Comparison of ENCODE assay signal across 13 cellular contexts in genomic region chr15:72912121-72912520, GRCh38.
DNase-seq lines count a peak whose midpoint lies in the region; ATAC-seq and TF ChIP-seq lines count a peak whose summit lies in the region.
"Had no signal": no experiment of that assay in that cellular context is flagged by ENCODE, and none has a peak within 500 bp of the region (broad histone marks: within the 10 kb centered on the region; RNA-seq: fewer than 3 reads in every experiment).

No MANE protein-coding gene starts in this region.

- no peak for TF ChIP-seq RAD21 in IMR-90 (IDR thresholded peaks at IDR 0.05; ENCODE audit: low read length)

- H3K27ac ChIP-seq in IMR-90 (ENCODE audit: insufficient read depth, low read length), result no peak overlapping the region
- peak overlapping the region; percentile 0 to 48 (median 41) for H3K27ac ChIP-seq in transverse colon
- no peak overlapping the region for H3K27ac ChIP-seq in mesenchymal stem cell (ENCODE audit: low read length, poor library complexity, severe bottlenecking)
- H3K27ac ChIP-seq: 22Rv1, HL-60 had no signal

- peaks cover 4% of the 10 kb centered on the region for H3K9me1 ChIP-seq in IMR-90 (ENCODE audit: insufficient read depth, low read length)

- H3K23ac ChIP-seq in IMR-90 (ENCODE audit: low read depth, low read length) (no peak overlapping the region), mesenchymal stem cell (ENCODE audit: low read length in 2 of 2) (no peak overlapping the region)

- H2BK15ac ChIP-seq in IMR-90 (ENCODE audit: low read depth, low read length) (no peak overlapping the region), mesenchymal stem cell (ENCODE audit: low read depth, poor library complexity, severe bottlenecking) (no peak overlapping the region)

- in situ Hi-C loops in IMR-90 (cut with MboI; ENCODE audit: low sequenced_read_pairs) (no loop called here), transverse colon (cut with MboI; ENCODE audit: low pct_ligation_motif_present in 1 of 4, low pct_unique_long_range_greater_than_20kb in 1 of 4, low sequenced_read_pairs in 3 of 4) (no loop called here)

- H3K18ac ChIP-seq in IMR-90 (ENCODE audit: low read depth, low read length) (no peak overlapping the region), mesenchymal stem cell (ENCODE audit: low read depth in 1 of 2, low read length in 2 of 2) (no peak overlapping the region)

- TF ChIP-seq CTCF in IMR-90 (conservative IDR thresholded peaks at IDR 0.05; ENCODE audit: low read depth, low read length), result no peak
- no peak for TF ChIP-seq CTCF in choroid plexus epithelial cell (conservative IDR thresholded peaks at IDR 0.05; ENCODE audit: low read depth, low read length)
- TF ChIP-seq CTCF in transverse colon (IDR thresholded peaks at IDR 0.05), result no peak

- H3K4ac ChIP-seq in IMR-90 (ENCODE audit: low read depth, low read length), result no peak overlapping the region
- H3K4ac ChIP-seq in mesenchymal stem cell (ENCODE audit: low read depth in 1 of 2, low read length in 2 of 2), result no peak overlapping the region

- POLR2A ChIA-PET in IMR-90 (lab: Charles Lee; ENCODE audit: unreplicated experiment), result no interaction called here

- BruUV-seq in IMR-90 (replicated peaks; lab: Mats Ljungman, UMichigan), result no TSS peak

- TF ChIP-seq POLR2A in IMR-90 (IDR thresholded peaks at IDR 0.05; ENCODE audit: low read depth, low read length) (no peak), transverse colon (IDR thresholded peaks at IDR 0.05) (no peak)

- H2AK5ac ChIP-seq in IMR-90 (ENCODE audit: low read depth, low read length), result no peak overlapping the region
- no peak overlapping the region for H2AK5ac ChIP-seq in mesenchymal stem cell (ENCODE audit: low read length, severe bottlenecking)

- CTCF ChIA-PET in IMR-90 (lab: Yijun Ruan, JAX), result no interaction called here

- H4K8ac ChIP-seq in IMR-90 (ENCODE audit: low read depth in 2 of 2, low read length in 2 of 2) (no peak overlapping the region), mesenchymal stem cell (ENCODE audit: low read length) (no peak overlapping the region)

- no peak for ATAC-seq in IMR-90 (ENCODE audit: low read depth)
- ATAC-seq: GM23338 had no signal

- DNase-seq in NCI-H2171 treated with DMSO at 0.1 percent for 48 hours (lab: John Stamatoyannopoulos, UW), result peak; percentile 26
- DNase-seq in NCI-H2171 (lab: John Stamatoyannopoulos, UW), result no peak
- peak; percentile 8 for DNase-seq in IMR-90
- DNase-seq in choroid plexus epithelial cell (ENCODE audit: low read depth), result peak; percentile 24
- DNase-seq in transverse colon, result no peak
- no peak for DNase-seq in mesenchymal stem cell
- DNase-seq in NCI-H1092 (lab: John Stamatoyannopoulos, UW), result no peak
- DNase-seq: Caco-2; CD8-positive, alpha-beta memory T cell; H7 had no signal

- H2AK9ac ChIP-seq in IMR-90 (replicated peaks; ENCODE audit: low read depth, low read length, poor library complexity), result no peak overlapping the region

- H3K36me3 ChIP-seq in IMR-90 (ENCODE audit: control insufficient read depth, insufficient read depth, low read length), result no peaks in the 10 kb centered on the region
- H3K36me3 ChIP-seq in transverse colon, result no peaks in the 10 kb centered on the region
- H3K36me3 ChIP-seq in mesenchymal stem cell (ENCODE audit: control insufficient read depth in 1 of 2, insufficient read depth in 2 of 2, low read depth in 1 of 2, low read length in 2 of 2), result no peaks in the 10 kb centered on the region

- no peak overlapping the region for H2BK20ac ChIP-seq in IMR-90 (ENCODE audit: low read depth, low read length)

- no peak overlapping the region for H4K91ac ChIP-seq in IMR-90 (ENCODE audit: insufficient read depth, low read depth, low read length)
- H4K91ac ChIP-seq in mesenchymal stem cell (ENCODE audit: low read length), result no peak overlapping the region

- H3K9ac ChIP-seq in IMR-90 (ENCODE audit: low read depth, low read length), result no peak overlapping the region
- H3K9ac ChIP-seq in mesenchymal stem cell (ENCODE audit: low read length), result no peak overlapping the region

- H2BK5ac ChIP-seq in IMR-90 (ENCODE audit: low read depth, low read length, poor library complexity, severe bottlenecking) (no peak overlapping the region), mesenchymal stem cell (ENCODE audit: low read depth, low read length, poor library complexity, severe bottlenecking) (no peak overlapping the region)

- 29% methylated on average over 2 of the region's 4 CpGs; no CpG with 5 or more reads in 1 of the 2 experiments for WGBS in IMR-90 (ENCODE audit: extremely low coverage in 2 of 2, insufficient read length in 1 of 2), 2 experiments
- WGBS in transverse colon (ENCODE audit: low coverage in 1 of 2), 2 donors, result 44 to 75% methylated on average over 2 to 4 of the region's 4 CpGs
- 25% methylated on average over 2 of the region's 4 CpGs for WGBS in mesenchymal stem cell

- H3K9me3 ChIP-seq in IMR-90 (ENCODE audit: control insufficient read depth, insufficient read depth, low read length) (no peaks in the 10 kb centered on the region), transverse colon (no peaks in the 10 kb centered on the region), mesenchymal stem cell (ENCODE audit: control insufficient read depth, low read length) (no peaks in the 10 kb centered on the region)
- H3K9me3 ChIP-seq: Caco-2 had no signal

- H3K4me1 ChIP-seq in IMR-90 (ENCODE audit: control insufficient read depth, insufficient read depth, low read length) (peaks cover 1% of the 10 kb centered on the region; the same call in 1 of the 2 replicates), transverse colon (peaks cover 0 to 7% (median 5%) of the 10 kb centered on the region in 4 donors), mesenchymal stem cell (ENCODE audit: control insufficient read depth, insufficient read depth, low read depth, low read length) (peaks cover 4% of the 10 kb centered on the region)
- H3K4me1 ChIP-seq: Caco-2 had no signal

- H4K20me1 ChIP-seq in IMR-90 (ENCODE audit: insufficient read depth, low read length), result no peaks in the 10 kb centered on the region

- dilution Hi-C loops in IMR-90 (cut with HindIII; ENCODE audit: low sequenced_read_pairs, unreplicated experiment), result no loop called here

- H3K79me1 ChIP-seq in IMR-90 (ENCODE audit: low read depth in 1 of 2, low read length in 2 of 2) (no peaks in the 10 kb centered on the region), mesenchymal stem cell (replicated peaks; ENCODE audit: low read length, poor library complexity, severe bottlenecking) (no peaks in the 10 kb centered on the region)

- no peak overlapping the region for H3K4me3 ChIP-seq in IMR-90 (ENCODE audit: insufficient read depth, low read depth, low read length)
- H3K4me3 ChIP-seq in choroid plexus epithelial cell (ENCODE audit: low read depth, low read length), result no peak overlapping the region
- H3K4me3 ChIP-seq in transverse colon, result no peak overlapping the region
- H3K4me3 ChIP-seq in mesenchymal stem cell (ENCODE audit: insufficient read depth in 1 of 2, low read depth in 1 of 2, low read length in 2 of 2), result no peak overlapping the region
- H3K4me3 ChIP-seq: GM23338 had no signal

- H3K27me3 ChIP-seq in IMR-90 (ENCODE audit: control insufficient read depth, insufficient read depth, low read length), result peaks cover 3% of the 10 kb centered on the region
- H3K27me3 ChIP-seq in transverse colon, result no peaks in the 10 kb centered on the region
- H3K27me3 ChIP-seq in mesenchymal stem cell (ENCODE audit: control insufficient read depth in 1 of 2, insufficient read depth in 1 of 2, low read length in 2 of 2), result peaks cover 0 to 17% of the 10 kb centered on the region in 2 experiments

- intact Hi-C loops in IMR-90 (cut with micrococcal nuclease), result no loop called here
- intact Hi-C loops in transverse colon (cut with DNase I; ENCODE audit: low total_unique reads), result no loop called here

- H3K4me2 ChIP-seq in IMR-90 (ENCODE audit: low read depth, low read length) (no peak overlapping the region), mesenchymal stem cell (ENCODE audit: low read length, poor library complexity, severe bottlenecking) (no peak overlapping the region)
- H3K4me2 ChIP-seq: GM23338 had no signal

- TF ChIP-seq EP300 in transverse colon (IDR thresholded peaks at IDR 0.05; ENCODE audit: low read depth), result no peak

- H2AFZ ChIP-seq in IMR-90 (replicated peaks; ENCODE audit: low read length, poor library complexity) (no peak overlapping the region), mesenchymal stem cell (ENCODE audit: low read depth, low read length) (no peak overlapping the region)
- H2AFZ ChIP-seq: GM23338 had no signal

- H2BK120ac ChIP-seq in IMR-90 (ENCODE audit: low read depth, low read length) (no peak overlapping the region), mesenchymal stem cell (ENCODE audit: low read depth, low read length) (no peak overlapping the region)

- no peak overlapping the region for H2BK12ac ChIP-seq in mesenchymal stem cell (ENCODE audit: low read length in 2 of 2)

- H3K56ac ChIP-seq in IMR-90 (ENCODE audit: extremely low read depth, insufficient read depth, low read length), result no peak overlapping the region

- H3K14ac ChIP-seq in IMR-90 (replicated peaks; ENCODE audit: low read depth, low read length), result no peak overlapping the region
- H3K14ac ChIP-seq in mesenchymal stem cell (ENCODE audit: low read length in 2 of 2), result no peak overlapping the region

- no peak overlapping the region for H4K5ac ChIP-seq in IMR-90 (ENCODE audit: low read depth, low read length)

TF ChIP-seq in IMR-90, 13 proteins besides CTCF, POLR2A, EP300 and RAD21:
- no peak for TF ChIP-seq MAFK (IDR thresholded peaks at IDR 0.05; ENCODE audit: low read depth, low read length)
- TF ChIP-seq MXI1 (IDR thresholded peaks at IDR 0.05; ENCODE audit: borderline replicate concordance, low read depth, low read length), result no peak

Comparison
In these comparisons a context has a peak if more than half of its experiments do, and no peak if none do; other contexts are left out.
1. DNase-seq: peak in NCI-H2171 treated with DMSO at 0.1 percent for 48 hours (single experiment), IMR-90 (single experiment) and choroid plexus epithelial cell (single experiment); none in NCI-H2171 (single experiment), transverse colon (single experiment), mesenchymal stem cell (single experiment) and NCI-H1092 (single experiment).
2. H3K27ac ChIP-seq: peak in transverse colon (4 of 4); none in IMR-90 (single experiment) and mesenchymal stem cell (single experiment).